ENCODE assay signal across 21 cellular contexts in the genomic region with DNA sequence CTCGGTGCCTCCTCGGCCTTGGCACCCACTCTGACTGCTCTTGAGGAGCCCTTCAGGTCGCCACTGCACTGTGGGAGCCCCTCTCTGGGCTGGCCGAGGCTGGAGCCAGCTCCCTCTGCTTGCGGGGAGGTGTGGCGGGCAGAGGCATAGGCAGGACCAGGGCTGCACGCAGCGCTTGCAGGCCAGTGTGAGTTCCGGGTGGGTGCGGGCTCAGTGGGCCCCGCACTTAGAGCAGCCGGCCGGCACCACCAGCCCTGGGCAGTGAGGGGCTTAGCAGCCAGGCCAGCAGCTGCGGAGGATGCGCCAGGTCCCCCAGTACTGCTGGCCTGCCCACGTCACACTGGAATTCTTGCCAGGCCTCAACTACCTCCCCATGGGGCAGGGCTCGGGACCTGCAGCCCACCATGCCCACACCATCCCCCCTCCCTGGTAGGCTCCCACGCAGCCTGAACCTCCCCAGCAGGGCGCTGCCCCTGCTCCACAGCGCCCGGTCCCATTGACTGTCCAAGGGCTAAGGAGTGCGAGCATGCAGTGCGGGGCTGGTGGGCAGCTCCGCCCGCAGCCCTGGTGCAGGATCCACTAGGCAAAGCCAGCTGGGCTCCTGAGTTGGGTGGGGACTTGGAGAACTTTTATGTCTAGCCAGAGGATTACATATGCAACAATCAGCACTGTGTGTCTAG.
"Had no signal": no experiment of that assay in that cellular context is flagged by ENCODE, and none has a peak within 500 bp of the region (broad histone marks: within the 10 kb centered on the region; RNA-seq: fewer than 3 reads in every experiment).

No MANE protein-coding gene starts in this region.

- H3K27ac Mint-ChIP-seq: immature natural killer cell, mesothelial cell of epicardium, naive B cell, nephron, neural progenitor cell had no signal

- H3K27me3 Mint-ChIP-seq: naive B cell had no signal

- H3K4me3 ChIP-seq: coronary artery, left lung, mucosa of descending colon, neural progenitor cell, prostate gland, right atrium auricular region, sigmoid colon, testis, tibial artery, vagina had no signal

- H3K9me3 ChIP-seq: prostate gland, testis had no signal

- H3K4me1 Mint-ChIP-seq: immature natural killer cell, mesothelial cell of epicardium, naive B cell, nephron, neural progenitor cell had no signal

- H3K4me1 ChIP-seq: left lung, neural progenitor cell, parathyroid adenoma, prostate gland, right atrium auricular region, sigmoid colon, testis, tibial artery, vagina had no signal

- H3K4me3 Mint-ChIP-seq: immature natural killer cell, mesothelial cell of epicardium, naive B cell, nephron, neural progenitor cell had no signal

- H3K36me3 ChIP-seq: left lung, neural progenitor cell, prostate gland, right atrium auricular region, sigmoid colon, tibial artery, vagina had no signal

- H3K36me3 Mint-ChIP-seq: mesothelial cell of epicardium, naive B cell, neural progenitor cell had no signal

- DNase-seq: dermis blood vessel endothelial cell; effector memory CD4-positive, alpha-beta T cell; hypothalamus; immature natural killer cell; mesenchymal stem cell; mucosa of descending colon; naive B cell; sigmoid colon; stimulated activated CD4-positive, alpha-beta T cell treated with anti-CD3 and anti-CD28 coated beads, Interleukin-4, amount 100 ng/mL, for 4 hours; stimulated activated naive CD4-positive, alpha-beta T cell; testis; tibial artery had no signal

- H3K27me3 ChIP-seq: left lung, neural progenitor cell, right atrium auricular region, sigmoid colon, testis, tibial artery, vagina had no signal

- ATAC-seq: left lung, mucosa of descending colon had no signal

- H3K27ac ChIP-seq: coronary artery, left lung, neural progenitor cell, parathyroid adenoma, prostate gland, right atrium auricular region, sigmoid colon, testis, tibial artery, vagina had no signal
